ENCODE assay signal across 1 cellular context in genomic region chr2:215917953-215918620, GRCh38.
TF ChIP-seq lines count a peak whose summit lies in the region.

No MANE protein-coding gene starts in this region.

TF ChIP-seq in HepG2, 621 proteins besides CTCF, POLR2A, EP300 and RAD21 (continued from another document):
- TF ChIP-seq ZNF569 (CRISPR knock-in tag; IDR thresholded peaks at IDR 0.05; ENCODE audit: borderline replicate concordance): no peak
- no peak for TF ChIP-seq ZNF703 (CRISPR knock-in tag; IDR thresholded peaks at IDR 0.05; ENCODE audit: borderline replicate concordance)
